In genomic region chr22:37519268-37520195, GRCh38 we compare ENCODE assay signal across 8 cellular contexts. TPM values are rescaled to one million over a fixed set of nuclear protein-coding genes. Genes with fewer than 3 reads are reported as not detected.
DNase-seq lines count a peak whose midpoint lies in the region; ATAC-seq and TF ChIP-seq lines count a peak whose summit lies in the region.

CARD10 (minus strand) TSS chr22:37519415; CDS start chr22:37519200, 215 bp downstream.

- H3K27me3 Mint-ChIP-seq in activated T-cell treated with anti-CD3 and anti-CD28 coated beads, Interleukin-2, amount 50 U/mL, for 24 hours = peaks cover 52% of the 10 kb centered on the region
- H3K27me3 Mint-ChIP-seq in activated CD4-positive, alpha-beta memory T cell treated with anti-CD3 and anti-CD28 coated beads, Interleukin-2, amount 10 ng/mL, durations not matched to agents 7 days and 5 days = peaks cover 55% of the 10 kb centered on the region

- POLR2A ChIA-PET in activated CD4-positive, alpha-beta memory T cell treated with anti-CD3 and anti-CD28 coated beads, Interleukin-2, amount 10 ng/mL, durations not matched to agents 7 days and 5 days (lab: Charles Lee) = no interaction called here

- peak; percentile 46 for DNase-seq in activated T-cell treated with anti-CD3 and anti-CD28 coated beads, Interleukin-2, amount 50 U/mL, for 24 hours
- DNase-seq in activated T-cell treated with anti-CD3 and anti-CD28 coated beads, Interleukin-2, amount 50 U/mL, for 48 hours = no peak
- DNase-seq in activated CD4-positive, alpha-beta memory T cell treated with anti-CD3 and anti-CD28 coated beads, Interleukin-2, amount 10 ng/mL, durations not matched to agents 7 days and 5 days = no peak
- DNase-seq in foreskin keratinocyte (no peak), DMS153 (lab: John Stamatoyannopoulos, UW) (no peak)

- H3K27ac ChIP-seq in foreskin keratinocyte = peak within 1 kb of the TSS; percentile 96
- H3K27ac ChIP-seq in parathyroid adenoma = no peak within 1 kb of the TSS

- H3K36me3 ChIP-seq in parathyroid adenoma (ENCODE audit: control insufficient read depth, insufficient read depth, low read length) = no peaks in the 10 kb centered on the region

- CTCF ChIA-PET in activated CD4-positive, alpha-beta memory T cell treated with anti-CD3 and anti-CD28 coated beads, Interleukin-2, amount 10 ng/mL, durations not matched to agents 7 days and 5 days (lab: Charles Lee) = interaction anchor here (0.7 kb wide), 1 partner anchor 79 kb away, joined by 3 read pairs; no protein-coding TSS in a partner anchor

- peak within 1 kb of the TSS; percentile 79 for H2AFZ ChIP-seq in parathyroid adenoma

- no peak within 1 kb of the TSS for H3K27ac Mint-ChIP-seq in activated T-cell treated with anti-CD3 and anti-CD28 coated beads, Interleukin-2, amount 50 U/mL, for 24 hours
- H3K27ac Mint-ChIP-seq in activated CD4-positive, alpha-beta memory T cell treated with anti-CD3 and anti-CD28 coated beads, Interleukin-2, amount 10 ng/mL, durations not matched to agents 7 days and 5 days = no peak within 1 kb of the TSS

- H3K9me3 ChIP-seq in parathyroid adenoma (ENCODE audit: control insufficient read depth, low read length) = no peaks in the 10 kb centered on the region

- H3K4me3 Mint-ChIP-seq in activated T-cell treated with anti-CD3 and anti-CD28 coated beads, Interleukin-2, amount 50 U/mL, for 24 hours = peak within 1 kb of the TSS; percentile 65
- H3K4me3 Mint-ChIP-seq in activated CD4-positive, alpha-beta memory T cell treated with anti-CD3 and anti-CD28 coated beads, Interleukin-2, amount 10 ng/mL, durations not matched to agents 7 days and 5 days = peak within 1 kb of the TSS; percentile 48

- H3K9me3 Mint-ChIP-seq in activated T-cell treated with anti-CD3 and anti-CD28 coated beads, Interleukin-2, amount 50 U/mL, for 24 hours = no peaks in the 10 kb centered on the region
- no peaks in the 10 kb centered on the region for H3K9me3 Mint-ChIP-seq in activated CD4-positive, alpha-beta memory T cell treated with anti-CD3 and anti-CD28 coated beads, Interleukin-2, amount 10 ng/mL, durations not matched to agents 7 days and 5 days

- H3K4me3 ChIP-seq in parathyroid adenoma (ENCODE audit: low read depth, low read length) = peak within 1 kb of the TSS; percentile 51

- TF ChIP-seq CTCF in foreskin keratinocyte (conservative IDR thresholded peaks at IDR 0.05) = no peak
- no peak for TF ChIP-seq CTCF in parathyroid adenoma (IDR thresholded peaks at IDR 0.05)

- H3K27me3 ChIP-seq in foreskin keratinocyte (no peaks in the 10 kb centered on the region), parathyroid adenoma (ENCODE audit: control insufficient read depth, insufficient read depth, low read length) (no peaks in the 10 kb centered on the region)

- H3K4me1 Mint-ChIP-seq in activated T-cell treated with anti-CD3 and anti-CD28 coated beads, Interleukin-2, amount 50 U/mL, for 24 hours (ENCODE audit: low read depth) = peaks cover 6% of the 10 kb centered on the region
- H3K4me1 Mint-ChIP-seq in activated CD4-positive, alpha-beta memory T cell treated with anti-CD3 and anti-CD28 coated beads, Interleukin-2, amount 10 ng/mL, durations not matched to agents 7 days and 5 days = peaks cover 10% of the 10 kb centered on the region

- ATAC-seq in foreskin keratinocyte (peak; percentile 25), HG02840 (IDR thresholded peaks at IDR 0.05; ENCODE audit: low FRiP score, unreplicated experiment) (no peak), HG03432 (IDR thresholded peaks at IDR 0.05; ENCODE audit: unreplicated experiment) (no peak)

- H3K4me2 ChIP-seq in parathyroid adenoma (ENCODE audit: low read length) = peak within 1 kb of the TSS; percentile 73

- no peaks in the 10 kb centered on the region for H3K79me2 ChIP-seq in parathyroid adenoma

- no peak within 1 kb of the TSS for H3K9ac ChIP-seq in parathyroid adenoma

- H3K36me3 Mint-ChIP-seq in activated T-cell treated with anti-CD3 and anti-CD28 coated beads, Interleukin-2, amount 50 U/mL, for 24 hours (ENCODE audit: low read depth) = no peaks in the 10 kb centered on the region
- peaks cover 3% of the 10 kb centered on the region for H3K36me3 Mint-ChIP-seq in activated CD4-positive, alpha-beta memory T cell treated with anti-CD3 and anti-CD28 coated beads, Interleukin-2, amount 10 ng/mL, durations not matched to agents 7 days and 5 days (ENCODE audit: low read depth)

- H3K4me1 ChIP-seq in foreskin keratinocyte (peaks cover 12% of the 10 kb centered on the region), parathyroid adenoma (no peaks in the 10 kb centered on the region)

RNA-seq across cellular contexts. Expression of gene CARD10, which starts in this region (rescaled TPM):
- total RNA-seq in activated CD4-positive, alpha-beta memory T cell treated with anti-CD3 and anti-CD28 coated beads, Interleukin-2, amount 10 ng/mL, durations not matched to agents 7 days and 5 days = under 1 TPM in 1 of 2 experiments, not detected in 1; 0.08 TPM
- 116 and 130 TPM in 2 replicates for total RNA-seq in foreskin keratinocyte
- polyA plus RNA-seq in foreskin keratinocyte = 112 and 115 TPM in 2 replicates

Comparison
In these comparisons a context has a peak if more than half of its experiments do, and no peak if none do; other contexts are left out.
1. RNA of gene CARD10 (total RNA-seq): 116 to 130 TPM in foreskin keratinocyte; 0.08 TPM in activated CD4-positive, alpha-beta memory T cell treated with anti-CD3 and anti-CD28 coated beads, Interleukin-2, amount 10 ng/mL, durations not matched to agents 7 days and 5 days; every median in the first group is over 100 times any median in the second.